Comparison of ENCODE assay signal across 15 cellular contexts in the genomic region with DNA sequence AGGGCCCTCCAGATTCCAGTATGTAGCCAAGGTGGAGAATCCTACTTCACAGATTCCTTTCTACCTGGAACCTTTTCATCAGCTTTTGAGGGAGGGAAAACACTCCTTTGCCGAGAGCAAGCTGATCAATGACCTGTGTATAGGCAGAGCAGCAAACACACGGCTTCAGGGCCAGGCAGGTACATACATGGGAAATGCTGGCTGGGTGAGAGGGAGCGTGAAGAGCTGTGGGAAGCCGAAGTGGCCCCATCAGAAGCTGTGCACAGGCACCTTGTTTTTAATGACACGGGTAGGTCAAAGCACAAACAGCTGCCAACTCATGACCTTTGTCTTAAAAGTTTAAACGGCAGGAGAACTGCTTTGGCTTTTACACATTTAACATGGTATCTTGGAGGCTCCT. TPM values are rescaled to one million over a fixed set of nuclear protein-coding genes. Genes with fewer than 3 reads are reported as not detected.
A peak's percentile ranks its signal among the peaks of the same experiment; 100 is the strongest.
DNase-seq lines count a peak whose midpoint lies in the region; ATAC-seq and TF ChIP-seq lines count a peak whose summit lies in the region.
"Had no signal": no experiment of that assay in that cellular context is flagged by ENCODE, and none has a peak within 500 bp of the region (broad histone marks: within the 10 kb centered on the region; RNA-seq: fewer than 3 reads in every experiment).

No MANE protein-coding gene starts in this region.

- H3K36me3 ChIP-seq in OCI-LY1 (ENCODE audit: insufficient read depth, low read length) (peaks cover 46% of the 10 kb centered on the region), stomach (peaks cover 4 to 57% (median 34%) of the 10 kb centered on the region in 4 donors)
- H3K36me3 ChIP-seq in effector memory CD4-positive, alpha-beta T cell (ENCODE audit: control insufficient read depth, insufficient read depth, low read length): peaks cover 30% of the 10 kb centered on the region

- no peaks in the 10 kb centered on the region for H3K27me3 Mint-ChIP-seq in activated CD8-positive, alpha-beta memory T cell treated with anti-CD3 and anti-CD28 coated beads, Interleukin-2, amount 10 ng/mL, durations not matched to agents 7 days and 5 days
- H3K27me3 Mint-ChIP-seq in progenitor cell of endocrine pancreas: peaks cover 19% of the 10 kb centered on the region

- H3K79me2 ChIP-seq in OCI-LY1 (ENCODE audit: insufficient read depth, low read length): peaks cover 15% of the 10 kb centered on the region

- H3K4me3 Mint-ChIP-seq in activated CD8-positive, alpha-beta memory T cell treated with anti-CD3 and anti-CD28 coated beads, Interleukin-2, amount 10 ng/mL, durations not matched to agents 7 days and 5 days: peak overlapping the region; percentile 96
- H3K4me3 Mint-ChIP-seq in progenitor cell of endocrine pancreas (ENCODE audit: low read depth): no peak overlapping the region

- no peak for TF ChIP-seq EP300 in stomach (IDR thresholded peaks at IDR 0.05)

- no peak for ATAC-seq in activated CD8-positive, alpha-beta memory T cell treated with anti-CD3 and anti-CD28 coated beads, Interleukin-2, amount 10 ng/mL, durations not matched to agents 7 days and 5 days
- ATAC-seq in HG03520 (IDR thresholded peaks at IDR 0.05; ENCODE audit: unreplicated experiment) (no peak), HG03354 (IDR thresholded peaks at IDR 0.05; ENCODE audit: poor library complexity, severe bottlenecking, unreplicated experiment) (no peak)
- ATAC-seq: A549 had no signal

- no peak overlapping the region for H2AFZ ChIP-seq in OCI-LY1 (ENCODE audit: low read length)

- H4K20me1 ChIP-seq in OCI-LY1 (ENCODE audit: insufficient read depth, low read length): no peaks in the 10 kb centered on the region

- peak overlapping the region; percentile 95 for H3K27ac Mint-ChIP-seq in activated CD8-positive, alpha-beta memory T cell treated with anti-CD3 and anti-CD28 coated beads, Interleukin-2, amount 10 ng/mL, durations not matched to agents 7 days and 5 days
- H3K27ac Mint-ChIP-seq in progenitor cell of endocrine pancreas: no peak overlapping the region

- H3K27me3 ChIP-seq in OCI-LY1 (ENCODE audit: insufficient read depth, low read length): no peaks in the 10 kb centered on the region
- H3K27me3 ChIP-seq in effector memory CD4-positive, alpha-beta T cell (replicated peaks; ENCODE audit: control insufficient read depth, insufficient read depth, low read length, poor library complexity, severe bottlenecking): no peaks in the 10 kb centered on the region
- no peaks in the 10 kb centered on the region for H3K27me3 ChIP-seq in stomach
- H3K27me3 ChIP-seq: testis had no signal

- CTCF ChIA-PET in activated CD8-positive, alpha-beta memory T cell treated with anti-CD3 and anti-CD28 coated beads, Interleukin-2, amount 10 ng/mL, durations not matched to agents 7 days and 5 days (lab: Charles Lee): interaction anchor here (1.2 to 6.0 kb wide), 7 partner anchors 10 to 34 kb away, joined by 3 to 42 read pairs (median 6); a partner anchor contains a TSS

- peak overlapping the region; percentile 96 for H3K27ac ChIP-seq in OCI-LY1 (ENCODE audit: low read depth, low read length, poor library complexity, severe bottlenecking)
- peak overlapping the region; percentile 90 for H3K27ac ChIP-seq in effector memory CD4-positive, alpha-beta T cell (ENCODE audit: insufficient read depth, low read length, poor library complexity, severe bottlenecking)
- H3K27ac ChIP-seq in stomach: peak overlapping the region in 4 of 5 donors; percentile 54 to 82 (median 74)
- H3K27ac ChIP-seq: A549, testis had no signal

- WGBS in stomach, 5 donors: 51 to 70% (median 56%) methylated on average over 6 of the region's 6 CpGs

- peak overlapping the region; percentile 68 for H3K4me3 ChIP-seq in OCI-LY1 (ENCODE audit: low read depth, low read length, poor library complexity, severe bottlenecking)
- peak overlapping the region; percentile 79 for H3K4me3 ChIP-seq in effector memory CD4-positive, alpha-beta T cell (ENCODE audit: insufficient read depth, low read depth, low read length, poor library complexity, severe bottlenecking)
- H3K4me3 ChIP-seq in stomach: peak overlapping the region; percentile 31 to 40 (median 39)
- H3K4me3 ChIP-seq: A549, testis had no signal

- DNase-seq in activated CD8-positive, alpha-beta memory T cell treated with anti-CD3 and anti-CD28 coated beads, Interleukin-2, amount 10 ng/mL, durations not matched to agents 7 days and 5 days: no peak
- DNase-seq in activated CD8-positive, alpha-beta memory T cell treated with anti-CD3 and anti-CD28 coated beads for 24 hours: no peak
- DNase-seq in effector memory CD4-positive, alpha-beta T cell: no peak
- DNase-seq in stomach (no peak), progenitor cell of endocrine pancreas (ENCODE audit: low spot score, unreplicated experiment) (no peak)
- DNase-seq: aorta; NCI-H1417 treated with DMSO at 0.1 percent for 48 hours; NCI-H524 treated with DMSO at 0.1 percent for 48 hours; occipital lobe; stimulated activated CD4-positive, alpha-beta T cell treated with anti-CD3 and anti-CD28 coated beads, Interleukin-4, amount 100 ng/mL, for 4 hours; testis had no signal

- H3K9me3 ChIP-seq in OCI-LY1 (ENCODE audit: low read length) (no peaks in the 10 kb centered on the region), stomach (no peaks in the 10 kb centered on the region)
- no peaks in the 10 kb centered on the region for H3K9me3 ChIP-seq in effector memory CD4-positive, alpha-beta T cell (ENCODE audit: control insufficient read depth, low read length)
- H3K9me3 ChIP-seq: A549, testis had no signal

- peak overlapping the region; percentile 77 for H3K9ac ChIP-seq in OCI-LY1 (ENCODE audit: low read length)

- no peak for TF ChIP-seq POLR2A in stomach (IDR thresholded peaks at IDR 0.05)

- intact Hi-C loops in stomach (cut with DNase I; ENCODE audit: low total_unique reads): no loop called here

- H3K9me2 ChIP-seq in OCI-LY1 (ENCODE audit: low read depth, low read length): no peaks in the 10 kb centered on the region

- peaks cover 63% of the 10 kb centered on the region for H3K36me3 Mint-ChIP-seq in activated CD8-positive, alpha-beta memory T cell treated with anti-CD3 and anti-CD28 coated beads, Interleukin-2, amount 10 ng/mL, durations not matched to agents 7 days and 5 days
- no peaks in the 10 kb centered on the region for H3K36me3 Mint-ChIP-seq in progenitor cell of endocrine pancreas (ENCODE audit: insufficient read depth)

- H3K4me1 Mint-ChIP-seq in activated CD8-positive, alpha-beta memory T cell treated with anti-CD3 and anti-CD28 coated beads, Interleukin-2, amount 10 ng/mL, durations not matched to agents 7 days and 5 days: peaks cover 84% of the 10 kb centered on the region
- H3K4me1 Mint-ChIP-seq in progenitor cell of endocrine pancreas (ENCODE audit: low read depth): peaks cover 3% of the 10 kb centered on the region

- H3F3A ChIP-seq in OCI-LY1 (ENCODE audit: insufficient read depth, low read length): no peaks in the 10 kb centered on the region

- no peak for TF ChIP-seq CTCF in OCI-LY1 (IDR thresholded peaks at IDR 0.05; ENCODE audit: low read length)
- no peak for TF ChIP-seq CTCF in stomach (IDR thresholded peaks at IDR 0.05)
- no peak for TF ChIP-seq CTCF in progenitor cell of endocrine pancreas (IDR thresholded peaks at IDR 0.05; ENCODE audit: unreplicated experiment)

- peaks cover 99% of the 10 kb centered on the region for H3K4me1 ChIP-seq in OCI-LY1 (ENCODE audit: insufficient read depth, low read length, severe bottlenecking)
- H3K4me1 ChIP-seq in effector memory CD4-positive, alpha-beta T cell (ENCODE audit: control insufficient read depth, insufficient read depth, low read length, poor library complexity, severe bottlenecking): peaks cover 61% of the 10 kb centered on the region
- H3K4me1 ChIP-seq in stomach: peaks cover 5 to 50% (median 37%) of the 10 kb centered on the region in 4 donors
- H3K4me1 ChIP-seq: testis had no signal

- no peaks in the 10 kb centered on the region for H3K9me3 Mint-ChIP-seq in activated CD8-positive, alpha-beta memory T cell treated with anti-CD3 and anti-CD28 coated beads, Interleukin-2, amount 10 ng/mL, durations not matched to agents 7 days and 5 days (ENCODE audit: low read depth)
- no peaks in the 10 kb centered on the region for H3K9me3 Mint-ChIP-seq in progenitor cell of endocrine pancreas (ENCODE audit: low read depth)

- H3K4me2 ChIP-seq in OCI-LY1 (ENCODE audit: low read length): peak overlapping the region; percentile 89
- H3K4me2 ChIP-seq: A549 had no signal

RNA-seq across cellular contexts. Expression of a gene that starts 25.3 kb away (rescaled TPM):
- 1 to 10 TPM; 4.8 to 5.2 TPM for total RNA-seq in activated CD8-positive, alpha-beta memory T cell treated with anti-CD3 and anti-CD28 coated beads, Interleukin-2, amount 10 ng/mL, durations not matched to agents 7 days and 5 days
- total RNA-seq in stomach (100 to 1,000 TPM in 1 of 5 donors, 1 to 10 TPM in 2, under 1 TPM in 1, not detected in 1; 0.89 to 157 (median 5.2) TPM), progenitor cell of endocrine pancreas (3.0 and 4.0 TPM in 2 replicates)
- 10 to 100 TPM in 1 of 3 donors, 1 to 10 TPM in 2; 3.4 to 13.4 (median 4.2) TPM for polyA plus RNA-seq in stomach
